23 cellular contexts compared by ENCODE assay signal in genomic region chr9:35508069-35508468, GRCh38. TPM values are rescaled to one million over a fixed set of nuclear protein-coding genes. Genes with fewer than 3 reads are reported as not detected.
DNase-seq lines count a peak whose midpoint lies in the region; ATAC-seq, FAIRE-seq and TF ChIP-seq lines count a peak whose summit lies in the region.
"Had no signal": no experiment of that assay in that cellular context is flagged by ENCODE, and none has a peak within 500 bp of the region (broad histone marks: within the 10 kb centered on the region; RNA-seq: fewer than 3 reads in every experiment).

No MANE protein-coding gene starts in this region.

- H3K36me3 ChIP-seq in Loucy (ENCODE audit: insufficient read depth, low read length), result no peaks in the 10 kb centered on the region
- H3K36me3 ChIP-seq in astrocyte (ENCODE audit: insufficient read depth, low read length), result peaks cover 7% of the 10 kb centered on the region
- H3K36me3 ChIP-seq: neutrophil had no signal

- H3K79me2 ChIP-seq in Loucy (ENCODE audit: insufficient read depth, low read length) (no peaks in the 10 kb centered on the region), astrocyte (ENCODE audit: insufficient read depth, low read length) (peaks cover 78% of the 10 kb centered on the region)

- H3K4me3 ChIP-seq in Loucy (ENCODE audit: low read length, poor library complexity, severe bottlenecking), result no peak overlapping the region
- H3K4me3 ChIP-seq in astrocyte (ENCODE audit: insufficient read depth, low read depth, low read length), result no peak overlapping the region

- H3K4me1 Mint-ChIP-seq in astrocyte (ENCODE audit: low read depth, unreplicated experiment) (peaks cover 40% of the 10 kb centered on the region), osteocyte (ENCODE audit: unreplicated experiment) (peaks cover 65% of the 10 kb centered on the region)
- H3K4me1 Mint-ChIP-seq: IgD-negative memory B cell had no signal

- TF ChIP-seq CTCF in Loucy (conservative IDR thresholded peaks at IDR 0.05; ENCODE audit: low read length) (no peak), astrocyte (IDR thresholded peaks at IDR 0.05; ENCODE audit: insufficient read depth, low read depth, low read length) (no peak), osteocyte (IDR thresholded peaks at IDR 0.05) (no peak)

- H3K9ac ChIP-seq in Loucy (ENCODE audit: low read depth, low read length, poor library complexity, severe bottlenecking) (no peak overlapping the region), astrocyte (ENCODE audit: low read length) (no peak overlapping the region)

- no peaks in the 10 kb centered on the region for H3F3A ChIP-seq in Loucy (ENCODE audit: low read depth)

- no peak for FAIRE-seq in astrocyte (lab: Jason Lieb, UNC)
- FAIRE-seq: kidney had no signal

- peaks cover 2% of the 10 kb centered on the region for H3K9me3 Mint-ChIP-seq in astrocyte (ENCODE audit: unreplicated experiment)
- peaks cover 15% of the 10 kb centered on the region for H3K9me3 Mint-ChIP-seq in osteocyte (ENCODE audit: unreplicated experiment)
- H3K9me3 Mint-ChIP-seq: activated T-cell treated with anti-CD3 and anti-CD28 coated beads, Interleukin-2, amount 50 U/mL, for 24 hours; T-helper 1 cell treated with Interleukin-12 subunit alpha and Interleukin-12 subunit beta and Interleukin-4 antibody, amounts not matched to agents 30 μg/mL and 1 μg/mL, for 36 hours had no signal

- H3K4me2 ChIP-seq in Loucy (ENCODE audit: low read depth, low read length, poor library complexity, severe bottlenecking) (peak overlapping the region; percentile 10), astrocyte (ENCODE audit: low read length) (peak overlapping the region; percentile 24)

- H3K27me3 ChIP-seq in Loucy (ENCODE audit: insufficient read depth, low read length, poor library complexity, severe bottlenecking), result no peaks in the 10 kb centered on the region
- no peaks in the 10 kb centered on the region for H3K27me3 ChIP-seq in astrocyte (ENCODE audit: insufficient read depth, low read length)
- H3K27me3 ChIP-seq: neutrophil had no signal

- H3K27ac ChIP-seq in astrocyte (ENCODE audit: low read depth, low read length), result no peak overlapping the region
- H3K27ac ChIP-seq: neutrophil had no signal

- DNase-seq in AML-193 (lab: John Stamatoyannopoulos, UW) (peak; percentile 16 to 30), astrocyte (ENCODE audit: low read depth) (peak; percentile 53), osteocyte (ENCODE audit: extremely low spot score, unreplicated experiment) (no peak), OCI-M1 (lab: John Stamatoyannopoulos, UW) (no peak)
- DNase-seq: activated CD4-positive, alpha-beta T cell treated with anti-CD3 and anti-CD28 coated beads for 36 hours; activated CD8-positive, alpha-beta memory T cell treated with anti-CD3 and anti-CD28 coated beads for 24 hours; activated gamma-delta T cell treated with Interleukin-2 at 50 U/mL for 16 hours; activated T-cell treated with anti-CD3 and anti-CD28 coated beads, Interleukin-2, amount 50 U/mL, for 24 hours; Caco-2; DMS79 treated with DMSO at 0.1 percent for 48 hours; H9; kidney; NCI-H1436 treated with DMSO at 0.1 percent for 48 hours; NCI-H2107; NCI-H510A treated with DMSO at 0.1 percent for 48 hours; substantia nigra had no signal

- H3K4me3 Mint-ChIP-seq in astrocyte (ENCODE audit: unreplicated experiment), result no peak overlapping the region
- no peak overlapping the region for H3K4me3 Mint-ChIP-seq in osteocyte (ENCODE audit: unreplicated experiment)
- H3K4me3 Mint-ChIP-seq: activated CD4-positive, alpha-beta T cell treated with anti-CD3 and anti-CD28 coated beads for 36 hours; activated T-cell treated with anti-CD3 and anti-CD28 coated beads, Interleukin-2, amount 50 U/mL, for 24 hours; H9; IgD-negative memory B cell; T-helper 1 cell treated with Interleukin-12 subunit alpha and Interleukin-12 subunit beta and Interleukin-4 antibody, amounts not matched to agents 30 μg/mL and 1 μg/mL, for 36 hours had no signal

- H2AFZ ChIP-seq in Loucy (ENCODE audit: low read length) (peak overlapping the region; percentile 5; the same call in 1 of the 2 replicates), astrocyte (ENCODE audit: low read depth, low read length) (no peak overlapping the region)

- H3K27me3 Mint-ChIP-seq in astrocyte (ENCODE audit: low read depth, unreplicated experiment) (no peaks in the 10 kb centered on the region), osteocyte (ENCODE audit: unreplicated experiment) (no peaks in the 10 kb centered on the region)

- H3K9me2 ChIP-seq in Loucy (replicated peaks; ENCODE audit: low read depth, low read length), result no peaks in the 10 kb centered on the region

- H3K4me1 ChIP-seq in Loucy (ENCODE audit: insufficient read depth, low read length, poor library complexity, severe bottlenecking) (peaks cover 12% of the 10 kb centered on the region), astrocyte (ENCODE audit: insufficient read depth, low read length) (peaks cover 27% of the 10 kb centered on the region)

- no peaks in the 10 kb centered on the region for H4K20me1 ChIP-seq in Loucy (ENCODE audit: insufficient read depth, low read length, poor library complexity, severe bottlenecking)
- peaks cover 4% of the 10 kb centered on the region for H4K20me1 ChIP-seq in astrocyte (ENCODE audit: insufficient read depth, low read length)

- H3K27ac Mint-ChIP-seq in astrocyte (ENCODE audit: unreplicated experiment) (peak overlapping the region; percentile 22), osteocyte (ENCODE audit: unreplicated experiment) (peak overlapping the region; percentile 95)
- H3K27ac Mint-ChIP-seq: activated CD4-positive, alpha-beta T cell treated with anti-CD3 and anti-CD28 coated beads for 36 hours; activated T-cell treated with anti-CD3 and anti-CD28 coated beads, Interleukin-2, amount 50 U/mL, for 24 hours; H9; IgD-negative memory B cell; T-helper 1 cell treated with Interleukin-12 subunit alpha and Interleukin-12 subunit beta and Interleukin-4 antibody, amounts not matched to agents 30 μg/mL and 1 μg/mL, for 36 hours had no signal

- H3K36me3 Mint-ChIP-seq in astrocyte (ENCODE audit: low read depth, unreplicated experiment) (peaks cover 12% of the 10 kb centered on the region), osteocyte (ENCODE audit: unreplicated experiment) (peaks cover 19% of the 10 kb centered on the region)

- ATAC-seq in GM21390 (IDR thresholded peaks at IDR 0.05; ENCODE audit: unreplicated experiment), result no peak
- ATAC-seq in GM19455 (IDR thresholded peaks at IDR 0.05; ENCODE audit: unreplicated experiment), result no peak
- no peak for ATAC-seq in HG02610 (IDR thresholded peaks at IDR 0.05; ENCODE audit: unreplicated experiment)
- ATAC-seq: activated CD4-positive, alpha-beta T cell treated with anti-CD3 and anti-CD28 coated beads for 36 hours had no signal

- H3K9me3 ChIP-seq in Loucy (ENCODE audit: insufficient read depth, low read depth, low read length), result no peaks in the 10 kb centered on the region
- H3K9me3 ChIP-seq in astrocyte (ENCODE audit: insufficient read depth, low read depth, low read length), result no peaks in the 10 kb centered on the region
- H3K9me3 ChIP-seq: Caco-2, neutrophil had no signal

RNA-seq across cellular contexts. Expression of gene RUSC2, which starts 18.2 kb away (rescaled TPM):
- 63.8 and 67.4 TPM in 2 replicates for total RNA-seq in astrocyte
- 59.4 and 67.1 TPM in 2 replicates for total RNA-seq in osteocyte

Comparison
In these comparisons a context has a peak if more than half of its experiments do, and no peak if none do; other contexts are left out.
1. DNase-seq: peak in AML-193 (2 of 2) and astrocyte (single experiment); none in osteocyte (single experiment) and OCI-M1 (single experiment).